Comparison of ENCODE assay signal across 8 cellular contexts in the genomic region with DNA sequence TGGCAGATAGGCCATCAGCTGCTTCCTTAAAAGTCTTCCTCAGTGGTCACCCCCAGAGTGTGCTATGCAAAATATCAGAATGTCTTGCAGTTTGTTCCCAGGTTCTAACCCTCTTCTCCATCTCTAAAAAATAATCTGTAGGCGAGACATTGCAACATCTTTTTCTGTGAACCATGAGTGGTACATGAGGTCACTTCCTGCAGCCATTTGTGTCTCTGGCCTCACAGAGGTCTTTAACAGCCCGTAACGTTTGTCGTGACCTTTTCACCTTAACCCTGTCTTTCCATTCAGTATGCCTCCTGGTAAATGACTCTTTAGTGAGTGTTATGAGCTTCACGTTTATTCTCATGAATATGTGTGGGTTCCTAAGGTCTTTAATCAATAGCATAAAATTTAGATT.
DNase-seq lines count a peak whose midpoint lies in the region; ATAC-seq and TF ChIP-seq lines count a peak whose summit lies in the region.

No MANE protein-coding gene starts in this region.

- peak overlapping the region; percentile 39 for H3K4me3 Mint-ChIP-seq in activated CD4-positive, alpha-beta T cell treated with anti-CD3 and anti-CD28 coated beads, Interleukin-2, amount 10 ng/mL, durations not matched to agents 24 days and 14 days

- H3K4me1 ChIP-seq in A673 (ENCODE audit: insufficient read depth, low read length, poor library complexity, severe bottlenecking), result peaks cover 9% of the 10 kb centered on the region

- H3K27ac ChIP-seq in A673 (ENCODE audit: low read depth, low read length, poor library complexity, severe bottlenecking), result no peak overlapping the region

- H3K4me3 ChIP-seq in A673 (ENCODE audit: low read depth, low read length, poor library complexity, severe bottlenecking) (no peak overlapping the region), fibroblast of the aortic adventitia (ENCODE audit: low read depth, low read length) (no peak overlapping the region), skeletal muscle cell (ENCODE audit: low read depth, low read length) (no peak overlapping the region)

- BruUV-seq in A673 (replicated peaks; lab: Mats Ljungman, UMichigan), result no TSS peak

- no peak for TF ChIP-seq CTCF in A673 (conservative IDR thresholded peaks at IDR 0.05; ENCODE audit: low read depth, low read length)
- no peak for TF ChIP-seq CTCF in fibroblast of the aortic adventitia (IDR thresholded peaks at IDR 0.05; ENCODE audit: insufficient read depth, low read length)

- H3K4me1 Mint-ChIP-seq in activated CD4-positive, alpha-beta T cell treated with anti-CD3 and anti-CD28 coated beads, Interleukin-2, amount 10 ng/mL, durations not matched to agents 24 days and 14 days, result peaks cover 35% of the 10 kb centered on the region

- H3K36me3 Mint-ChIP-seq in activated CD4-positive, alpha-beta T cell treated with anti-CD3 and anti-CD28 coated beads, Interleukin-2, amount 10 ng/mL, durations not matched to agents 24 days and 14 days (ENCODE audit: low read depth), result peaks cover 33% of the 10 kb centered on the region

- no peaks in the 10 kb centered on the region for H3K27me3 Mint-ChIP-seq in activated CD4-positive, alpha-beta T cell treated with anti-CD3 and anti-CD28 coated beads, Interleukin-2, amount 10 ng/mL, durations not matched to agents 24 days and 14 days

- H3K9me3 ChIP-seq in A673 (ENCODE audit: low read depth, low read length, poor library complexity, severe bottlenecking), result no peaks in the 10 kb centered on the region

- peak overlapping the region; percentile 90 for H3K27ac Mint-ChIP-seq in activated CD4-positive, alpha-beta T cell treated with anti-CD3 and anti-CD28 coated beads, Interleukin-2, amount 10 ng/mL, durations not matched to agents 24 days and 14 days

- DNase-seq in A673 (ENCODE audit: low spot score), result peak; percentile 12
- DNase-seq in activated CD4-positive, alpha-beta T cell treated with anti-CD3 and anti-CD28 coated beads, Interleukin-2, amount 10 ng/mL, durations not matched to agents 24 days and 14 days, result peak; percentile 71
- peak; percentile 76 for DNase-seq in fibroblast of the aortic adventitia (ENCODE audit: low read depth)
- peak; percentile 80 for DNase-seq in skeletal muscle cell (ENCODE audit: low read depth)
- DNase-seq in NCI-H2171 treated with DMSO at 0.1 percent for 48 hours (lab: John Stamatoyannopoulos, UW), result no peak

- H3K9me3 Mint-ChIP-seq in activated CD4-positive, alpha-beta T cell treated with anti-CD3 and anti-CD28 coated beads, Interleukin-2, amount 10 ng/mL, durations not matched to agents 24 days and 14 days, result peaks cover 5% of the 10 kb centered on the region

- H3K36me3 ChIP-seq in A673 (ENCODE audit: insufficient read depth, low read length, poor library complexity, severe bottlenecking), result no peaks in the 10 kb centered on the region

- POLR2A ChIA-PET in A673 (lab: Charles Lee; ENCODE audit: low non-redundant PET), result no interaction called here

- CTCF ChIA-PET in A673 (lab: Charles Lee), result no interaction called here

- intact Hi-C loops in A673 (cut with micrococcal nuclease; ENCODE audit: unreplicated experiment), result no loop called here
- intact Hi-C loops in activated CD4-positive, alpha-beta T cell treated with anti-CD3 and anti-CD28 coated beads, Interleukin-2, amount 10 ng/mL, durations not matched to agents 24 days and 14 days (cut with micrococcal nuclease), result loop anchor here (5.0 kb wide), 1 partner anchor 237 kb away; no protein-coding TSS in a partner anchor

- no peaks in the 10 kb centered on the region for H3K27me3 ChIP-seq in A673 (replicated peaks; ENCODE audit: insufficient read depth, low read depth, low read length, poor library complexity)

- peak; percentile 47 for ATAC-seq in HG02938 (IDR thresholded peaks at IDR 0.05; ENCODE audit: unreplicated experiment)
- ATAC-seq in HG02759 (IDR thresholded peaks at IDR 0.05; ENCODE audit: unreplicated experiment), result no peak
- ATAC-seq in GM21447 (IDR thresholded peaks at IDR 0.05; ENCODE audit: unreplicated experiment), result no peak
